Comparison of ENCODE assay signal across 24 cellular contexts in the genomic region with DNA sequence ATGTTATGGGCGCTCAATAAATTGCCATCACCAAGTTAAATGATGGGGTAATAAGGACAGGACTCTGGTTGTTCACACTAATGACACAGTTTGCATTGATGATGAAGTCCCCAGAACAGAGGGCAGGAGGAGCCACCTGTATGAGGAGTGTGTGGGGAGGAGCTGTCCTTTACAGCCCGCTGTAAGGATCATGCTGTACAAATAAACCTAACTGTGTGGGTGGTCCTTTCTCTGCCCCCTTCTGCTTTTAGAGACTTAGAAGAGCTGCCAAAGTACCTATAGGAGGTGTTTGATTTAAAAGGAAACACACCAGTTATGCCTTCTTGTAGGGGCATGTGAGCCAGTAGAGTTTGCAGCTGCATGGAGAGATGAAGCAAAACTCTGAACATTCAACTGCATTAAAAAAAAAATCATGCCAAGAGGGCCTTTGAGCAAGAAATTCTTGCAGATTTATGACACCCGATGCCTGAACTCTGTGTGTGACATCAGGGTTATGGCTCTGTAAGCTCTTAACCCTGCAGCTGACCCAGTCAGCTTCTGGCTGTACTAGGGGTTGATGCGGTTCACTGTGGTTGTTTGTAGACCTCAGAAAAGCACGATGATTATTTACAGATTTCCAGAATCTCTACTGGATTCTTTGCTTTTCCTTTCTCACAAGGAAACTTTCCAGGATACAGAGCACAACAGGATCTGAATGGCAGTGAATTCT.
A peak's percentile ranks its signal among the peaks of the same experiment; 100 is the strongest.
DNase-seq lines count a peak whose midpoint lies in the region; ATAC-seq and TF ChIP-seq lines count a peak whose summit lies in the region.
"Had no signal": no experiment of that assay in that cellular context is flagged by ENCODE, and none has a peak within 500 bp of the region (broad histone marks: within the 10 kb centered on the region; RNA-seq: fewer than 3 reads in every experiment).

No MANE protein-coding gene starts in this region.

- TF ChIP-seq CTCF in nephron progenitor cell (IDR thresholded peaks at IDR 0.05) = no peak

- peaks cover 44% of the 10 kb centered on the region for H3K36me3 Mint-ChIP-seq in nephron progenitor cell (ENCODE audit: low read depth)
- peaks cover 3% of the 10 kb centered on the region for H3K36me3 Mint-ChIP-seq in activated T-cell treated with anti-CD3 and anti-CD28 coated beads, Interleukin-2, amount 50 U/mL, for 4 hours (ENCODE audit: insufficient read depth)

- H3K9me3 ChIP-seq in SJCRH30 (replicated peaks) = peaks cover 5% of the 10 kb centered on the region; the same call in 1 of the 2 replicates
- H3K9me3 ChIP-seq: A549, Caco-2 had no signal

- H3K4me3 ChIP-seq in SJCRH30 = no peak overlapping the region
- H3K4me3 ChIP-seq: A549, BLaER1, GM23248 had no signal

- H3K27me3 ChIP-seq in SJCRH30 = no peaks in the 10 kb centered on the region
- H3K27me3 ChIP-seq: BLaER1 had no signal

- H3K36me3 ChIP-seq in SJCRH30 = no peaks in the 10 kb centered on the region; the same call in 1 of the 2 replicates
- H3K36me3 ChIP-seq: BLaER1 had no signal

- H3K4me1 ChIP-seq in SJCRH30 = peaks cover 35% of the 10 kb centered on the region
- H3K4me1 ChIP-seq: A549, BLaER1, Caco-2 had no signal

- peak overlapping the region; percentile 41 for H3K27ac Mint-ChIP-seq in nephron progenitor cell
- H3K27ac Mint-ChIP-seq: CD4-positive, alpha-beta T cell; H9; IgD-negative memory B cell had no signal

- DNase-seq in EH (ENCODE audit: low read depth) = peak; percentile 31
- peak; percentile 59 to 72 for DNase-seq in SJCRH30
- peak; percentile 76 for DNase-seq in fibroblast of peridontal ligament (ENCODE audit: extremely low read depth)
- DNase-seq in nephron progenitor cell = no peak
- DNase-seq in activated T-cell treated with anti-CD3 and anti-CD28 coated beads, Interleukin-2, amount 50 U/mL, for 4 hours = no peak
- DNase-seq: Caco-2; CD4-positive, alpha-beta T cell; DND-41; GM23248; H9; MV-4-11; NCI-H1105 treated with DMSO at 0.1 percent for 48 hours; NCI-H2029 treated with DMSO at 0.1 percent for 48 hours; NCI-H345; NCI-H524; NCI-H774; NK-92 treated with Interleukin-12 subunit alpha and Interleukin-12 subunit beta, amount 100 ng/mL, for 24 hours had no signal

- no peak overlapping the region for H3K27ac ChIP-seq in SJCRH30
- H3K27ac ChIP-seq: A549, BLaER1, GM23248 had no signal

- peaks cover 3% of the 10 kb centered on the region for H3K27me3 Mint-ChIP-seq in nephron progenitor cell (ENCODE audit: low read depth, poor library complexity)
- H3K27me3 Mint-ChIP-seq in activated T-cell treated with anti-CD3 and anti-CD28 coated beads, Interleukin-2, amount 50 U/mL, for 4 hours (ENCODE audit: low read depth) = no peaks in the 10 kb centered on the region
- H3K27me3 Mint-ChIP-seq: CD4-positive, alpha-beta T cell; IgD-negative memory B cell had no signal

- H3K4me1 Mint-ChIP-seq in nephron progenitor cell = peaks cover 32% of the 10 kb centered on the region
- H3K4me1 Mint-ChIP-seq in activated T-cell treated with anti-CD3 and anti-CD28 coated beads, Interleukin-2, amount 50 U/mL, for 4 hours (ENCODE audit: low read depth) = no peaks in the 10 kb centered on the region

- no peak for ATAC-seq in HG03135 (IDR thresholded peaks at IDR 0.05; ENCODE audit: unreplicated experiment)
- no peak for ATAC-seq in GM21515 (IDR thresholded peaks at IDR 0.05; ENCODE audit: unreplicated experiment)
- no peak for ATAC-seq in activated T-cell treated with anti-CD3 and anti-CD28 coated beads, Interleukin-2, amount 50 U/mL, for 4 hours
- no peak for ATAC-seq in HG03571 (IDR thresholded peaks at IDR 0.05; ENCODE audit: unreplicated experiment)
- ATAC-seq: A549, Panc1 had no signal

- peaks cover 39% of the 10 kb centered on the region for H3K9me3 Mint-ChIP-seq in nephron progenitor cell
- peaks cover 6% of the 10 kb centered on the region for H3K9me3 Mint-ChIP-seq in activated T-cell treated with anti-CD3 and anti-CD28 coated beads, Interleukin-2, amount 50 U/mL, for 4 hours
- H3K9me3 Mint-ChIP-seq: CD4-positive, alpha-beta T cell had no signal

- H3K4me3 Mint-ChIP-seq in nephron progenitor cell = no peak overlapping the region
- no peak overlapping the region for H3K4me3 Mint-ChIP-seq in activated T-cell treated with anti-CD3 and anti-CD28 coated beads, Interleukin-2, amount 50 U/mL, for 4 hours
- H3K4me3 Mint-ChIP-seq: CD4-positive, alpha-beta T cell; H9; IgD-negative memory B cell had no signal

Comparison
In these comparisons a context has a peak if more than half of its experiments do, and no peak if none do; other contexts are left out.
1. DNase-seq: peak in EH (single experiment), SJCRH30 (2 of 2) and fibroblast of peridontal ligament (single experiment); none in nephron progenitor cell (single experiment) and activated T-cell treated with anti-CD3 and anti-CD28 coated beads, Interleukin-2, amount 50 U/mL, for 4 hours (single experiment).